ENCODE assay signal across 35 cellular contexts in genomic region chr6:117253785-117254184, GRCh38. TPM values are rescaled to one million over a fixed set of nuclear protein-coding genes. Genes with fewer than 3 reads are reported as not detected.
"Had no signal": no experiment of that assay in that cellular context is flagged by ENCODE, and none has a peak within 500 bp of the region (broad histone marks: within the 10 kb centered on the region; RNA-seq: fewer than 3 reads in every experiment).

No MANE protein-coding gene starts in this region.

- DNase-seq: naive thymus-derived CD4-positive, alpha-beta T cell; natural killer cell; nephron progenitor cell; nucleus accumbens; pancreas; psoas muscle; right cardiac atrium; spleen; stimulated activated CD4-positive, alpha-beta T cell treated with anti-CD3 and anti-CD28 coated beads, Interleukin-12 subunit alpha, Interleukin-12 subunit beta, amount 100 ng/mL, for 4 hours; stimulated activated CD4-positive, alpha-beta T cell treated with anti-CD3 and anti-CD28 coated beads, Interleukin-1b, Interleukin-23, amount 100 ng/mL, for 48 hours; stimulated activated CD4-positive, alpha-beta T cell treated with anti-CD3 and anti-CD28 coated beads, Interleukin-4, amount 100 ng/mL, for 1 hour; stimulated activated CD4-positive, alpha-beta T cell treated with anti-CD3 and anti-CD28 coated beads, Interleukin-4, amount 100 ng/mL, for 4 hours; stimulated activated CD8-positive, alpha-beta memory T cell treated with anti-CD3 and anti-CD28 coated beads, Interleukin-4, amount 100 ng/mL, for 48 hours; stimulated activated naive CD4-positive, alpha-beta T cell; stimulated activated naive CD8-positive, alpha-beta T cell treated with anti-CD3 and anti-CD28 coated beads, Interleukin-15, amount 100 ng/mL, for 72 hours; stimulated activated naive CD8-positive, alpha-beta T cell treated with anti-CD3 and anti-CD28 coated beads, Interleukin-15, Interleukin-2, amounts not matched to agents 100 U/mL and 50 U/mL, for 24 hours; substantia nigra; testis; tibial artery; transverse colon; upper lobe of right lung; uterus had no signal

- ATAC-seq: naive thymus-derived CD4-positive, alpha-beta T cell; natural killer cell; pancreas; psoas muscle; right cardiac atrium; sciatic nerve; stimulated activated memory B cell treated with anti-CD40 and anti-IgM and Interleukin-4, amounts not matched to agents 10 μg/mL and 1 μg/mL and 100 μg/mL, for 72 hours; stimulated activated naive CD8-positive, alpha-beta T cell treated with anti-CD3 and anti-CD28 coated beads, Interleukin-15, amount 100 ng/mL, for 72 hours; stimulated activated naive CD8-positive, alpha-beta T cell treated with anti-CD3 and anti-CD28 coated beads, Interleukin-15, Interleukin-2, amounts not matched to agents 100 U/mL and 50 U/mL, for 24 hours; upper lobe of right lung had no signal

- H3K4me1 Mint-ChIP-seq: naive thymus-derived CD4-positive, alpha-beta T cell; natural killer cell; nephron progenitor cell; neural crest cell; stimulated activated memory B cell treated with anti-CD40 and anti-IgM and Interleukin-4, amounts not matched to agents 10 μg/mL and 1 μg/mL and 100 μg/mL, for 72 hours; stimulated activated naive CD8-positive, alpha-beta T cell treated with anti-CD3 and anti-CD28 coated beads, Interleukin-15, amount 100 ng/mL, for 72 hours had no signal

- H3K4me3 ChIP-seq: pancreas, psoas muscle, skin epidermis, smooth muscle cell, spleen, suprapubic skin, testis, tibial artery, transverse colon, upper lobe of right lung, uterus had no signal

- H3K36me3 Mint-ChIP-seq: naive thymus-derived CD4-positive, alpha-beta T cell; natural killer cell; stimulated activated memory B cell treated with anti-CD40 and anti-IgM and Interleukin-4, amounts not matched to agents 10 μg/mL and 1 μg/mL and 100 μg/mL, for 72 hours; type B pancreatic cell had no signal

- H3K4me2 ChIP-seq: smooth muscle cell had no signal

- H3K4me3 Mint-ChIP-seq: naive thymus-derived CD4-positive, alpha-beta T cell; natural killer cell; nephron progenitor cell; neural crest cell; stimulated activated memory B cell treated with anti-CD40 and anti-IgM and Interleukin-4, amounts not matched to agents 10 μg/mL and 1 μg/mL and 100 μg/mL, for 72 hours; stimulated activated naive CD8-positive, alpha-beta T cell treated with anti-CD3 and anti-CD28 coated beads, Interleukin-15, amount 100 ng/mL, for 72 hours; type B pancreatic cell had no signal

- H3K9me3 Mint-ChIP-seq: nephron progenitor cell; neural crest cell; stimulated activated memory B cell treated with anti-CD40 and anti-IgM and Interleukin-4, amounts not matched to agents 10 μg/mL and 1 μg/mL and 100 μg/mL, for 72 hours; stimulated activated naive CD8-positive, alpha-beta T cell treated with anti-CD3 and anti-CD28 coated beads, Interleukin-15, amount 100 ng/mL, for 72 hours; type B pancreatic cell had no signal

- H3K4me1 ChIP-seq: pancreas, psoas muscle, spleen, suprapubic skin, testis, tibial artery, transverse colon, upper lobe of right lung, uterus had no signal

- H3K27me3 ChIP-seq: neutrophil, pancreas, testis, tibial artery, upper lobe of right lung, uterus had no signal

- H3K27me3 Mint-ChIP-seq: stimulated activated memory B cell treated with anti-CD40 and anti-IgM and Interleukin-4, amounts not matched to agents 10 μg/mL and 1 μg/mL and 100 μg/mL, for 72 hours; stimulated activated naive CD8-positive, alpha-beta T cell treated with anti-CD3 and anti-CD28 coated beads, Interleukin-15, amount 100 ng/mL, for 72 hours had no signal

- H3K36me3 ChIP-seq: neutrophil, pancreas, spleen, suprapubic skin, tibial artery, transverse colon, upper lobe of right lung, uterus had no signal

- FAIRE-seq: pancreas had no signal

- H3K27ac Mint-ChIP-seq: naive thymus-derived CD4-positive, alpha-beta T cell; natural killer cell; nephron progenitor cell; stimulated activated memory B cell treated with anti-CD40 and anti-IgM and Interleukin-4, amounts not matched to agents 10 μg/mL and 1 μg/mL and 100 μg/mL, for 72 hours; stimulated activated naive CD8-positive, alpha-beta T cell treated with anti-CD3 and anti-CD28 coated beads, Interleukin-15, amount 100 ng/mL, for 72 hours; type B pancreatic cell had no signal

- H3K9me3 ChIP-seq: neutrophil, pancreas, psoas muscle, spleen, suprapubic skin, testis, tibial artery, transverse colon, upper lobe of right lung, uterus had no signal

- H3K27ac ChIP-seq: neutrophil, pancreas, psoas muscle, skin epidermis, spleen, suprapubic skin, testis, tibial artery, transverse colon, upper lobe of right lung, uterus had no signal

RNA-seq across cellular contexts. Expression of gene VGLL2, which starts 11.6 kb away (rescaled TPM):
- total RNA-seq: naive thymus-derived CD4-positive, alpha-beta T cell; natural killer cell; omental fat pad; osteocyte; pancreas; posterior vena cava; renal cortical epithelial cell; sciatic nerve; smooth muscle cell; spleen; suprapubic skin; transverse colon; upper lobe of right lung; uterus had no signal
- polyA plus RNA-seq: naive thymus-derived CD4-positive, alpha-beta T cell; pancreas; smooth muscle cell; spleen; urinary bladder had no signal
